8 cellular contexts compared by ENCODE assay signal in genomic region chr21:37435120-37435519, GRCh38.
DNase-seq lines count a peak whose midpoint lies in the region; ATAC-seq and TF ChIP-seq lines count a peak whose summit lies in the region.

No MANE protein-coding gene starts in this region.

- ATAC-seq in GM18861 (IDR thresholded peaks at IDR 0.05; ENCODE audit: unreplicated experiment): peak; percentile 57
- peak; percentile 78 for ATAC-seq in left colon
- peak; percentile 98 for ATAC-seq in thoracic aorta (ENCODE audit: insufficient number of reproducible peaks, low FRiP score, low read depth)
- no peak for ATAC-seq in GM19395 (IDR thresholded peaks at IDR 0.05; ENCODE audit: unreplicated experiment)

- intact Hi-C loops in left colon (cut with DNase I, micrococcal nuclease): no loop called here

- no peaks in the 10 kb centered on the region for H3K9me3 ChIP-seq in thoracic aorta

- H3K36me3 ChIP-seq in thoracic aorta: no peaks in the 10 kb centered on the region

- no peak overlapping the region for H3K27ac ChIP-seq in thoracic aorta

- DNase-seq in NCI-H1048 (lab: John Stamatoyannopoulos, UW): peak; percentile 84
- peak in 4 of 5 donors; percentile 25 to 48 (median 36) for DNase-seq in T-helper 1 cell
- peak; percentile 93 for DNase-seq in dermis microvascular lymphatic vessel endothelial cell (ENCODE audit: low read depth in 2 of 2)
- no peak for DNase-seq in left colon
- no peak for DNase-seq in thoracic aorta (ENCODE audit: low spot score)
- DNase-seq in SKM-1 treated with dmso at 0.1 percent for 144 hours (lab: John Stamatoyannopoulos, UW; ENCODE audit: unreplicated experiment): no peak

- peak overlapping the region; percentile 3 for H3K4me3 ChIP-seq in thoracic aorta

- no peak for TF ChIP-seq CTCF in thoracic aorta (IDR thresholded peaks at IDR 0.05)

- no peaks in the 10 kb centered on the region for H3K27me3 ChIP-seq in thoracic aorta (replicated peaks; ENCODE audit: insufficient read depth)

- peaks cover 17 to 72% of the 10 kb centered on the region in 2 donors for H3K4me1 ChIP-seq in thoracic aorta (ENCODE audit: control insufficient read depth in 1 of 2, low read depth in 2 of 2)

Comparison
In these comparisons a context has a peak if more than half of its experiments do, and no peak if none do; other contexts are left out.
1. DNase-seq: peak in NCI-H1048 (single experiment), T-helper 1 cell (4 of 5) and dermis microvascular lymphatic vessel endothelial cell (2 of 2); none in left colon (0 of 2), thoracic aorta (single experiment) and SKM-1 treated with dmso at 0.1 percent for 144 hours (single experiment).